In genomic region chr1:174988986-174989385, GRCh38 we compare ENCODE assay signal across 16 cellular contexts. TPM values are rescaled to one million over a fixed set of nuclear protein-coding genes. Genes with fewer than 3 reads are reported as not detected.
DNase-seq lines count a peak whose midpoint lies in the region; ATAC-seq and TF ChIP-seq lines count a peak whose summit lies in the region.
"Had no signal": no experiment of that assay in that cellular context is flagged by ENCODE, and none has a peak within 500 bp of the region (broad histone marks: within the 10 kb centered on the region; RNA-seq: fewer than 3 reads in every experiment).

No MANE protein-coding gene starts in this region.

- H3K9me3 Mint-ChIP-seq in activated naive CD4-positive, alpha-beta T cell treated with anti-CD3 and anti-CD28 coated beads, Interleukin-2, amount 50 U/mL, for 24 hours, result no peaks in the 10 kb centered on the region
- no peaks in the 10 kb centered on the region for H3K9me3 Mint-ChIP-seq in activated naive CD8-positive, alpha-beta T cell treated with anti-CD3 and anti-CD28 coated beads, Interleukin-2, amount 10 ng/mL, durations not matched to agents 7 days and 5 days
- no peaks in the 10 kb centered on the region for H3K9me3 Mint-ChIP-seq in progenitor cell of endocrine pancreas (ENCODE audit: low read depth)

- POLR2A ChIA-PET in activated naive CD8-positive, alpha-beta T cell treated with anti-CD3 and anti-CD28 coated beads, Interleukin-2, amount 10 ng/mL, durations not matched to agents 7 days and 5 days (lab: Charles Lee), result interaction anchor here (0.9 to 1.4 kb wide), 4 partner anchors 11 to 189 kb away, joined by 3 to 13 read pairs (median 4); partner anchors contain the start of gene CACYBP

- H3K27ac Mint-ChIP-seq in activated naive CD4-positive, alpha-beta T cell treated with anti-CD3 and anti-CD28 coated beads, Interleukin-2, amount 50 U/mL, for 24 hours, result peak overlapping the region; percentile 27
- H3K27ac Mint-ChIP-seq in activated naive CD8-positive, alpha-beta T cell treated with anti-CD3 and anti-CD28 coated beads, Interleukin-2, amount 10 ng/mL, durations not matched to agents 7 days and 5 days, result peak overlapping the region; percentile 15
- H3K27ac Mint-ChIP-seq in progenitor cell of endocrine pancreas, result no peak overlapping the region

- ATAC-seq in HG03025 (IDR thresholded peaks at IDR 0.05; ENCODE audit: low FRiP score, unreplicated experiment) (peak; percentile 72), GM21447 (IDR thresholded peaks at IDR 0.05; ENCODE audit: unreplicated experiment) (no peak), HG02973 (IDR thresholded peaks at IDR 0.05; ENCODE audit: unreplicated experiment) (no peak)
- no peak for ATAC-seq in activated naive CD8-positive, alpha-beta T cell treated with anti-CD3 and anti-CD28 coated beads, Interleukin-2, amount 10 ng/mL, durations not matched to agents 7 days and 5 days (ENCODE audit: low read depth)
- ATAC-seq: SK-N-SH treated with all-trans-retinoic acid at 6 μM for 48 hours, upper lobe of right lung had no signal

- H3K4me1 Mint-ChIP-seq in activated naive CD4-positive, alpha-beta T cell treated with anti-CD3 and anti-CD28 coated beads, Interleukin-2, amount 50 U/mL, for 24 hours, result peaks cover 45% of the 10 kb centered on the region
- H3K4me1 Mint-ChIP-seq in activated naive CD8-positive, alpha-beta T cell treated with anti-CD3 and anti-CD28 coated beads, Interleukin-2, amount 10 ng/mL, durations not matched to agents 7 days and 5 days, result peaks cover 20% of the 10 kb centered on the region
- H3K4me1 Mint-ChIP-seq in progenitor cell of endocrine pancreas (ENCODE audit: low read depth), result peaks cover 5% of the 10 kb centered on the region

- peaks cover 18% of the 10 kb centered on the region for H3K36me3 Mint-ChIP-seq in activated naive CD4-positive, alpha-beta T cell treated with anti-CD3 and anti-CD28 coated beads, Interleukin-2, amount 50 U/mL, for 24 hours
- H3K36me3 Mint-ChIP-seq in activated naive CD8-positive, alpha-beta T cell treated with anti-CD3 and anti-CD28 coated beads, Interleukin-2, amount 10 ng/mL, durations not matched to agents 7 days and 5 days, result peaks cover 14% of the 10 kb centered on the region
- H3K36me3 Mint-ChIP-seq in progenitor cell of endocrine pancreas (ENCODE audit: insufficient read depth), result peaks cover 10% of the 10 kb centered on the region

- no peak for DNase-seq in activated naive CD4-positive, alpha-beta T cell treated with anti-CD3 and anti-CD28 coated beads, Interleukin-2, amount 50 U/mL, for 16 hours
- DNase-seq in activated naive CD8-positive, alpha-beta T cell treated with anti-CD3 and anti-CD28 coated beads, Interleukin-2, amount 10 ng/mL, durations not matched to agents 7 days and 5 days, result no peak
- no peak for DNase-seq in kidney tubule cell (ENCODE audit: low spot score)
- no peak for DNase-seq in progenitor cell of endocrine pancreas (ENCODE audit: low spot score, unreplicated experiment)
- DNase-seq: activated CD4-positive, CD25-positive, alpha-beta regulatory T cell; activated effector memory CD4-positive, alpha-beta T cell treated with anti-CD3 and anti-CD28 coated beads, Interleukin-2, amount 50 U/mL, for 16 hours; central memory CD4-positive, alpha-beta T cell; DMS53; erythroblast; NCI-H2171; upper lobe of right lung had no signal

- H3K27me3 Mint-ChIP-seq in activated naive CD4-positive, alpha-beta T cell treated with anti-CD3 and anti-CD28 coated beads, Interleukin-2, amount 50 U/mL, for 24 hours, result no peaks in the 10 kb centered on the region
- no peaks in the 10 kb centered on the region for H3K27me3 Mint-ChIP-seq in activated naive CD8-positive, alpha-beta T cell treated with anti-CD3 and anti-CD28 coated beads, Interleukin-2, amount 10 ng/mL, durations not matched to agents 7 days and 5 days
- H3K27me3 Mint-ChIP-seq in progenitor cell of endocrine pancreas, result no peaks in the 10 kb centered on the region

- TF ChIP-seq CTCF in progenitor cell of endocrine pancreas (IDR thresholded peaks at IDR 0.05; ENCODE audit: unreplicated experiment), result no peak

- H3K4me3 Mint-ChIP-seq in activated naive CD4-positive, alpha-beta T cell treated with anti-CD3 and anti-CD28 coated beads, Interleukin-2, amount 50 U/mL, for 24 hours, result peak overlapping the region; percentile 27
- peak overlapping the region; percentile 79 for H3K4me3 Mint-ChIP-seq in activated naive CD8-positive, alpha-beta T cell treated with anti-CD3 and anti-CD28 coated beads, Interleukin-2, amount 10 ng/mL, durations not matched to agents 7 days and 5 days
- H3K4me3 Mint-ChIP-seq in progenitor cell of endocrine pancreas (ENCODE audit: low read depth), result no peak overlapping the region

RNA-seq across cellular contexts. Expression of gene CACYBP, which starts 10.8 kb away (rescaled TPM):
- total RNA-seq in activated naive CD8-positive, alpha-beta T cell treated with anti-CD3 and anti-CD28 coated beads, Interleukin-2, amount 10 ng/mL, durations not matched to agents 7 days and 5 days, result 100 to 1,000 TPM; 147 to 177 TPM
- total RNA-seq in progenitor cell of endocrine pancreas, result 91.5 and 116 TPM in 2 replicates

RNA-seq across cellular contexts. Expression of gene MRPS14, which starts 34.2 kb away (rescaled TPM):
- 10 to 100 TPM; 34.0 to 38.4 TPM for total RNA-seq in activated naive CD8-positive, alpha-beta T cell treated with anti-CD3 and anti-CD28 coated beads, Interleukin-2, amount 10 ng/mL, durations not matched to agents 7 days and 5 days
- 27.5 and 29.8 TPM in 2 replicates for total RNA-seq in progenitor cell of endocrine pancreas
